8 cellular contexts compared by ENCODE assay signal in the genomic region with DNA sequence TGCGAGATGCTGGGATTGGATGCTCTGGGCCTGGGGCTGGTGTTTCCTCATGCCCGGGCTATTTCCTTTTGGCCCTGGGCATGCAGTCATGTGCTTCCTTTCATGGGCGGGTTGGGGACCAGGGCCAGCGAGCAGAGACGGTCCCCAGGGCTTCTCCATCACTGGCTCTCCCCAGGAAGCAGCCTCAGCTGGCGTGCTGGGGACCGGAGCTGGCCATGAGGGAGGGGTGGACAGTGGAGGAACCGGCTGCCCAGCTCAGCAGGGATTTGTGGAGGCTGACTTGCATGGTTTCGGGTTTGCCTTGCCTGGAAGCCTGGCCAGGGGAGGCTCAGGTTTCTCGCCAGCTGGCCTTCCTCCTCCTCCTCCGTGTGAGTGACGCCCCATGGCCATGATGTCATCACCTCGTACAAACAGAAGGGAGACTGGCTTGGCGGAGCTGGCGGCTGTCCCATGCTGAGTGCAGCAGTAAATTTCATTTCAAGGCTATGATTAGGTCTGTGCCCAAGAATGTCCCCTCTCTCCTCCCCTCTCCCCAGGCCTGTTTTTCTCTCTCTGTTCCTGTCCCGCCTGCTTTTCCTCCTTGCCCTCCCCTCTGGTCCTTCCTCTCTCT. TPM values are rescaled to one million over a fixed set of nuclear protein-coding genes. Genes with fewer than 3 reads are reported as not detected.
DNase-seq lines count a peak whose midpoint lies in the region; ATAC-seq and TF ChIP-seq lines count a peak whose summit lies in the region.

No MANE protein-coding gene starts in this region.

- no peak overlapping the region for H2AFZ ChIP-seq in hepatocyte

- no peaks in the 10 kb centered on the region for H3K9me3 Mint-ChIP-seq in natural killer cell treated with Interleukin-12 subunit alpha and Interleukin-12 subunit beta and Interleukin-15 and Interleukin-18, amount 100 ng/mL, for 72 hours

- H3K9me3 ChIP-seq in body of pancreas (no peaks in the 10 kb centered on the region), hepatocyte (ENCODE audit: low read depth) (no peaks in the 10 kb centered on the region)

- H4K20me1 ChIP-seq in hepatocyte (ENCODE audit: insufficient read depth, poor library complexity, severe bottlenecking) = no peaks in the 10 kb centered on the region

- peak; percentile 9 for DNase-seq in GF-D8 (lab: John Stamatoyannopoulos, UW)
- DNase-seq in NCI-H2196 treated with DMSO at 0.1 percent for 48 hours (lab: John Stamatoyannopoulos, UW; ENCODE audit: unreplicated experiment) = peak; percentile 99
- peak; percentile 98 to 99 (median 99) for DNase-seq in body of pancreas
- DNase-seq in hepatocyte (ENCODE audit: low spot score) = peak; percentile 93
- DNase-seq in retina = peak; percentile 77
- no peak for DNase-seq in natural killer cell treated with Interleukin-12 subunit alpha and Interleukin-12 subunit beta and Interleukin-15 and Interleukin-18, amount 100 ng/mL, for 72 hours (ENCODE audit: low spot score)

- TF ChIP-seq POLR2A in body of pancreas (IDR thresholded peaks at IDR 0.05) = peak in 2 of 3 donors; percentile 65 to 67

- H3K27me3 ChIP-seq in body of pancreas (no peaks in the 10 kb centered on the region), hepatocyte (no peaks in the 10 kb centered on the region)

- H3K27ac Mint-ChIP-seq in natural killer cell treated with Interleukin-12 subunit alpha and Interleukin-12 subunit beta and Interleukin-15 and Interleukin-18, amount 100 ng/mL, for 72 hours = no peak overlapping the region

- H3K4me3 Mint-ChIP-seq in natural killer cell treated with Interleukin-12 subunit alpha and Interleukin-12 subunit beta and Interleukin-15 and Interleukin-18, amount 100 ng/mL, for 72 hours = no peak overlapping the region

- peak; percentile 95 for ATAC-seq in body of pancreas
- no peak for ATAC-seq in HG02852 (IDR thresholded peaks at IDR 0.05; ENCODE audit: unreplicated experiment)
- ATAC-seq in natural killer cell treated with Interleukin-12 subunit alpha and Interleukin-12 subunit beta and Interleukin-15 and Interleukin-18, amount 100 ng/mL, for 72 hours = no peak
- ATAC-seq in GM19467 (IDR thresholded peaks at IDR 0.05; ENCODE audit: unreplicated experiment) = no peak

- intact Hi-C loops in body of pancreas (cut with DNase I) = no loop called here

- H3K79me2 ChIP-seq in hepatocyte = no peaks in the 10 kb centered on the region

- no peaks in the 10 kb centered on the region for H3K27me3 Mint-ChIP-seq in natural killer cell treated with Interleukin-12 subunit alpha and Interleukin-12 subunit beta and Interleukin-15 and Interleukin-18, amount 100 ng/mL, for 72 hours

- H3K4me1 ChIP-seq in body of pancreas = peaks cover 23% of the 10 kb centered on the region
- peaks cover 27% of the 10 kb centered on the region for H3K4me1 ChIP-seq in hepatocyte (ENCODE audit: insufficient read depth)

- WGBS in body of pancreas, 2 donors = 1 to 11% methylated on average over 6 to 16 of the region's 16 CpGs
- WGBS in hepatocyte (ENCODE audit: low lambda C conversion rate, missing lambda C conversion rate) = 33% methylated on average over 16 of the region's 16 CpGs

- TF ChIP-seq CTCF in body of pancreas (IDR thresholded peaks at IDR 0.05) (no peak), hepatocyte (IDR thresholded peaks at IDR 0.05; ENCODE audit: poor library complexity) (no peak)

- no peaks in the 10 kb centered on the region for H3K9me2 ChIP-seq in hepatocyte (replicated peaks; ENCODE audit: insufficient read depth)

- peak overlapping the region; percentile 60 for H3K4me2 ChIP-seq in hepatocyte

- H3K4me3 ChIP-seq in body of pancreas = no peak overlapping the region
- H3K4me3 ChIP-seq in hepatocyte = no peak overlapping the region

- H3K36me3 ChIP-seq in body of pancreas (replicated peaks in 1 of 2; ENCODE audit: insufficient read depth in 1 of 2, low read depth in 2 of 2) (no peaks in the 10 kb centered on the region), hepatocyte (replicated peaks; ENCODE audit: insufficient read depth, low read depth) (no peaks in the 10 kb centered on the region)

- H3K27ac ChIP-seq in body of pancreas (peak overlapping the region; percentile 91 to 94 (median 93)), hepatocyte (peak overlapping the region; percentile 96)

- no peaks in the 10 kb centered on the region for H3K36me3 Mint-ChIP-seq in natural killer cell treated with Interleukin-12 subunit alpha and Interleukin-12 subunit beta and Interleukin-15 and Interleukin-18, amount 100 ng/mL, for 72 hours

- peaks cover 7 to 10% of the 10 kb centered on the region in 2 donors for H3K4me1 Mint-ChIP-seq in natural killer cell treated with Interleukin-12 subunit alpha and Interleukin-12 subunit beta and Interleukin-15 and Interleukin-18, amount 100 ng/mL, for 72 hours (ENCODE audit: low read depth in 2 of 2)

RNA-seq across cellular contexts. Expression of gene TIMP2, which starts 8.9 kb away (rescaled TPM):
- 10 to 100 TPM; 50.1 to 53.7 TPM for total RNA-seq in body of pancreas
- total RNA-seq in hepatocyte = 54.7 and 63.3 TPM in 2 replicates
- 20.9 and 23.3 TPM in 2 replicates for polyA plus RNA-seq in hepatocyte
- under 1 TPM in 1 of 2 donors, not detected in 1; 0.43 TPM for total RNA-seq in natural killer cell treated with Interleukin-12 subunit alpha and Interleukin-12 subunit beta and Interleukin-15 and Interleukin-18, amount 100 ng/mL, for 72 hours

RNA-seq across cellular contexts. Expression of gene CEP295NL, which starts 31.1 kb away (rescaled TPM):
- 1 to 10 TPM; 1.3 to 3.1 TPM for total RNA-seq in body of pancreas
- 0.44 and 0.97 TPM in 2 replicates for total RNA-seq in hepatocyte
- 0.17 and 0.91 TPM in 2 replicates for polyA plus RNA-seq in hepatocyte
- not detected for total RNA-seq in natural killer cell treated with Interleukin-12 subunit alpha and Interleukin-12 subunit beta and Interleukin-15 and Interleukin-18, amount 100 ng/mL, for 72 hours

RNA-seq across cellular contexts. Expression of gene LGALS3BP, which starts 45.7 kb away (rescaled TPM):
- total RNA-seq in body of pancreas (100 to 1,000 TPM; 123 to 213 TPM), hepatocyte (224 and 305 TPM in 2 replicates)
- 787 and 811 TPM in 2 replicates for polyA plus RNA-seq in hepatocyte
- total RNA-seq in natural killer cell treated with Interleukin-12 subunit alpha and Interleukin-12 subunit beta and Interleukin-15 and Interleukin-18, amount 100 ng/mL, for 72 hours = 1 to 10 TPM; 3.4 to 6.7 TPM

Comparison
In these comparisons a context has a peak if more than half of its experiments do, and no peak if none do; other contexts are left out.
1. RNA of gene TIMP2, which starts 8.9 kb away (total RNA-seq): 54.7 to 63.3 TPM in hepatocyte and 50.1 to 53.7 TPM in body of pancreas; 0.43 TPM in natural killer cell treated with Interleukin-12 subunit alpha and Interleukin-12 subunit beta and Interleukin-15 and Interleukin-18, amount 100 ng/mL, for 72 hours; every median in the first group is over 10 times any median in the second.
2. RNA of gene LGALS3BP, which starts 45.7 kb away (total RNA-seq): 224 to 305 TPM in hepatocyte and 123 to 213 TPM in body of pancreas; 3.4 to 6.7 TPM in natural killer cell treated with Interleukin-12 subunit alpha and Interleukin-12 subunit beta and Interleukin-15 and Interleukin-18, amount 100 ng/mL, for 72 hours; every median in the first group is over 10 times any median in the second.